Comparison of ENCODE assay signal across 8 cellular contexts in genomic region chr3:114527036-114527644, GRCh38.
DNase-seq lines count a peak whose midpoint lies in the region; ATAC-seq and TF ChIP-seq lines count a peak whose summit lies in the region.

No MANE protein-coding gene starts in this region.

- H3K4me3 Mint-ChIP-seq in activated CD4-positive, alpha-beta memory T cell treated with anti-CD3 and anti-CD28 coated beads for 36 hours: no peak overlapping the region

- POLR2A ChIA-PET in activated CD4-positive, alpha-beta memory T cell treated with anti-CD3 and anti-CD28 coated beads for 36 hours (lab: Charles Lee): no interaction called here

- intact Hi-C loops in activated CD4-positive, alpha-beta memory T cell treated with anti-CD3 and anti-CD28 coated beads for 36 hours (cut with micrococcal nuclease): no loop called here

- no peaks in the 10 kb centered on the region for H3K4me1 Mint-ChIP-seq in activated CD4-positive, alpha-beta memory T cell treated with anti-CD3 and anti-CD28 coated beads for 36 hours (ENCODE audit: low read depth)

- no peak for TF ChIP-seq EP300 in gastroesophageal sphincter (IDR thresholded peaks at IDR 0.05)

- CTCF ChIA-PET in activated CD4-positive, alpha-beta memory T cell treated with anti-CD3 and anti-CD28 coated beads for 36 hours (lab: Charles Lee): interaction anchor here (0.5 to 1.1 kb wide), 4 partner anchors 11 to 94 kb away, joined by 3 to 4 read pairs (median 3); no protein-coding TSS in a partner anchor

- no peaks in the 10 kb centered on the region for H3K4me1 ChIP-seq in gastroesophageal sphincter

- H3K27ac ChIP-seq in 22Rv1 (no peak overlapping the region), gastroesophageal sphincter (no peak overlapping the region)

- H3K4me3 ChIP-seq in gastroesophageal sphincter: no peak overlapping the region

- ATAC-seq in gastroesophageal sphincter (no peak), HG03108 (IDR thresholded peaks at IDR 0.05; ENCODE audit: unreplicated experiment) (no peak)

- WGBS in gastroesophageal sphincter (ENCODE audit: low coverage in 1 of 2), 2 donors: 67 to 71% methylated on average over 1 of the region's 1 CpG

- no peaks in the 10 kb centered on the region for H3K27me3 ChIP-seq in gastroesophageal sphincter

- DNase-seq in GM10266 (ENCODE audit: extremely low spot score) (no peak), RKO (ENCODE audit: low spot score) (peak; percentile 47), erythroblast (lab: John Stamatoyannopoulos, UW) (no peak), GDM1 (lab: John Stamatoyannopoulos, UW) (no peak)
- no peak for DNase-seq in activated CD4-positive, alpha-beta memory T cell treated with anti-CD3 and anti-CD28 coated beads for 36 hours

- TF ChIP-seq CTCF in 22Rv1 (IDR thresholded peaks at IDR 0.05) (peak; percentile 75), GM10266 (IDR thresholded peaks at IDR 0.05; ENCODE audit: control insufficient read depth, insufficient read depth, low read depth, missing control alignments) (peak; percentile 35), gastroesophageal sphincter (IDR thresholded peaks at IDR 0.05) (peak; percentile 6 to 42 (median 18))

- H3K27me3 Mint-ChIP-seq in activated CD4-positive, alpha-beta memory T cell treated with anti-CD3 and anti-CD28 coated beads for 36 hours: no peaks in the 10 kb centered on the region

- TF ChIP-seq POLR2A in gastroesophageal sphincter (IDR thresholded peaks at IDR 0.05) (no peak), erythroblast (IDR thresholded peaks at IDR 0.05; ENCODE audit: low read length) (no peak)

- no peaks in the 10 kb centered on the region for H3K9me3 ChIP-seq in gastroesophageal sphincter

- H3K36me3 ChIP-seq in gastroesophageal sphincter: peaks cover 0 to 8% of the 10 kb centered on the region in 2 donors

- no peak overlapping the region for H3K27ac Mint-ChIP-seq in activated CD4-positive, alpha-beta memory T cell treated with anti-CD3 and anti-CD28 coated beads for 36 hours

- no peaks in the 10 kb centered on the region for H3K9me3 Mint-ChIP-seq in activated CD4-positive, alpha-beta memory T cell treated with anti-CD3 and anti-CD28 coated beads for 36 hours

- H3K36me3 Mint-ChIP-seq in activated CD4-positive, alpha-beta memory T cell treated with anti-CD3 and anti-CD28 coated beads for 36 hours: peaks cover 2% of the 10 kb centered on the region

Comparison
In these comparisons a context has a peak if more than half of its experiments do, and no peak if none do; other contexts are left out.
1. CTCF ChIP-seq: peak in every context shown above with its lines; median percentile 75 in 22Rv1; 35 in GM10266; 18 in gastroesophageal sphincter.